8 cellular contexts compared by ENCODE assay signal in the genomic region with DNA sequence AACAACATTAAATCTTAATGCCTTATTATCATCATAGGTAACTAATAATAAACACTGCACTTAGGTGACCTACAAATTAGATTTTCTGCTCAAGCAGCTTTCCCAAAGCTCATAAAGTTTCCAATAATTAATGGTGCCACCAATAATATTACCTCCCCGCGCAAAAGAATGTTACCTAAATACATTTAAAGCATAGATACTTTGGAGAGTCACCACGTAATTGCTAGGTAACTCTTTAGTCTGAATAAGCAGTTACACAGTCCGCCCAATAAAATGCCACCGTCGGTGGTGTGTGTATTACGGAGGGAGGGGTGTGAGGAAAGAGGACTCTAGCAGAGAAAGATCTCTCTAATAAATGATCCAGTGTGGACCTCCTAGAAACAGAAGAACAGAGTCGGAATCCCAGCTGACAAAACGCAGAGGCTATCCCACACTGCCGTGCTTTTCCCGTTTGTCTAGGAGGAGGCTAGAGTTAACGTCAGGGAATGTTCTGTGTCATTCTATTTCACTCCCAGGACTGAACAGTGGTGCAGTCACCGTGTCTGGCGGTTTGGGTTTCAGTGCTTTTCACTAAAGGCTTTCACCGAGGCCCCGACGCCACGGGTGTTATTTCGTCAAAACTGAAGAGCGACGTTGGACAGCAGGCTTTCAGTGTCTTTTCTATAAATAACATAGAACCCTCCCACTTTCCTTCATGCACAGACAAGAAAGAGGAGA. TPM values are rescaled to one million over a fixed set of nuclear protein-coding genes. Genes with fewer than 3 reads are reported as not detected.
DNase-seq lines count a peak whose midpoint lies in the region; ATAC-seq and TF ChIP-seq lines count a peak whose summit lies in the region.

No MANE protein-coding gene starts in this region.

- H3K79me1 ChIP-seq in mesendoderm (ENCODE audit: low read length) = no peaks in the 10 kb centered on the region

- H3K4me3 ChIP-seq in endocrine pancreas (ENCODE audit: control insufficient read depth, insufficient read depth, low read length) (peak overlapping the region; percentile 85), mesendoderm (ENCODE audit: low read length) (peak overlapping the region; percentile 83)

- DNase-seq in NCI-H1436 (lab: John Stamatoyannopoulos, UW) = peak; percentile 12
- DNase-seq in NCI-H1436 treated with DMSO at 0.1 percent for 48 hours (lab: John Stamatoyannopoulos, UW) = no peak
- DNase-seq in NCI-H345 (lab: John Stamatoyannopoulos, UW) = peak; percentile 51
- DNase-seq in activated CD8-positive, alpha-beta T cell treated with anti-CD3 and anti-CD28 coated beads for 36 hours = peak; percentile 68
- DNase-seq in mesendoderm = peak; percentile 16
- peak; percentile 16 for DNase-seq in stimulated activated CD8-positive, alpha-beta memory T cell treated with anti-CD3 and anti-CD28 coated beads, Interleukin-15, amount 100 ng/mL, for 24 hours (ENCODE audit: low read depth)

- no peak overlapping the region for H2AK5ac ChIP-seq in mesendoderm (ENCODE audit: low read length)

- peaks cover 9% of the 10 kb centered on the region for H3K36me3 Mint-ChIP-seq in activated CD8-positive, alpha-beta T cell treated with anti-CD3 and anti-CD28 coated beads for 36 hours (ENCODE audit: low read depth)

- peak overlapping the region; percentile 93 for H3K27ac Mint-ChIP-seq in activated CD8-positive, alpha-beta T cell treated with anti-CD3 and anti-CD28 coated beads for 36 hours

- H3K9me3 ChIP-seq in endocrine pancreas (ENCODE audit: control insufficient read depth, low read length) = no peaks in the 10 kb centered on the region

- H4K8ac ChIP-seq in mesendoderm (ENCODE audit: low read depth, low read length) = no peak overlapping the region

- peak overlapping the region; percentile 93 for H3K4me2 ChIP-seq in mesendoderm (ENCODE audit: low read length)

- H3K36me3 ChIP-seq in endocrine pancreas (ENCODE audit: control insufficient read depth, insufficient read depth, low read length) (no peaks in the 10 kb centered on the region), mesendoderm (ENCODE audit: control insufficient read depth, insufficient read depth, low read length) (no peaks in the 10 kb centered on the region)

- H3K4me1 ChIP-seq in endocrine pancreas (ENCODE audit: control insufficient read depth, insufficient read depth, low read length) (peaks cover 6% of the 10 kb centered on the region), mesendoderm (ENCODE audit: control insufficient read depth, low read depth, low read length) (peaks cover 2% of the 10 kb centered on the region)

- intact Hi-C loops in activated CD8-positive, alpha-beta T cell treated with anti-CD3 and anti-CD28 coated beads for 36 hours (cut with micrococcal nuclease) = no loop called here

- peak overlapping the region; percentile 95 for H3K56ac ChIP-seq in mesendoderm (ENCODE audit: low read length)

- ATAC-seq in HG02973 (IDR thresholded peaks at IDR 0.05; ENCODE audit: unreplicated experiment) = peak; percentile 34
- ATAC-seq in activated CD8-positive, alpha-beta T cell treated with anti-CD3 and anti-CD28 coated beads for 36 hours = peak; percentile 66

- H3K9me3 Mint-ChIP-seq in activated CD8-positive, alpha-beta T cell treated with anti-CD3 and anti-CD28 coated beads for 36 hours = no peaks in the 10 kb centered on the region

- no peak overlapping the region for H3K4ac ChIP-seq in mesendoderm (ENCODE audit: low read depth, low read length)

- H4K5ac ChIP-seq in mesendoderm (ENCODE audit: low read length) = no peak overlapping the region

- no peak overlapping the region for H3K18ac ChIP-seq in mesendoderm (ENCODE audit: low read length)

- no peak overlapping the region for H2BK120ac ChIP-seq in mesendoderm (ENCODE audit: low read depth, low read length)

- peak overlapping the region; percentile 79 for H3K4me3 Mint-ChIP-seq in activated CD8-positive, alpha-beta T cell treated with anti-CD3 and anti-CD28 coated beads for 36 hours

- no peak for TF ChIP-seq CTCF in activated CD8-positive, alpha-beta T cell treated with anti-CD3 and anti-CD28 coated beads for 36 hours (IDR thresholded peaks at IDR 0.05)

- H2BK15ac ChIP-seq in mesendoderm (replicated peaks; ENCODE audit: low read depth) = no peak overlapping the region

- no peak overlapping the region for H3K23ac ChIP-seq in mesendoderm (ENCODE audit: low read length)

- H3K27me3 Mint-ChIP-seq in activated CD8-positive, alpha-beta T cell treated with anti-CD3 and anti-CD28 coated beads for 36 hours = no peaks in the 10 kb centered on the region

- no peak overlapping the region for H3K27ac ChIP-seq in mesendoderm (ENCODE audit: low read depth, low read length)

- H2BK5ac ChIP-seq in mesendoderm (ENCODE audit: low read length) = no peak overlapping the region

- POLR2A ChIA-PET in activated CD8-positive, alpha-beta T cell treated with anti-CD3 and anti-CD28 coated beads for 36 hours (lab: Charles Lee) = interaction anchor here (0.6 to 1.3 kb wide), 7 partner anchors 14 to 255 kb away, joined by 3 to 6 read pairs (median 3); no protein-coding TSS in a partner anchor

- whole genome bisulfite sequencing in mesendoderm (ENCODE audit: extremely low coverage, insufficient coverage, low lambda C conversion rate) = no CpG with 5 or more reads among the region's 21 CpGs

- H3K9ac ChIP-seq in endocrine pancreas (ENCODE audit: control insufficient read depth, insufficient read depth, low read length) = peak overlapping the region; percentile 95
- H3K9ac ChIP-seq in mesendoderm (ENCODE audit: low read length) = peak overlapping the region; percentile 90

- H3K27me3 ChIP-seq in endocrine pancreas (ENCODE audit: control insufficient read depth, insufficient read depth, low read length) = no peaks in the 10 kb centered on the region
- no peaks in the 10 kb centered on the region for H3K27me3 ChIP-seq in mesendoderm (ENCODE audit: insufficient read depth, low read length, poor library complexity)

- H3K4me1 Mint-ChIP-seq in activated CD8-positive, alpha-beta T cell treated with anti-CD3 and anti-CD28 coated beads for 36 hours (ENCODE audit: low read depth) = peaks cover 22% of the 10 kb centered on the region

- H3K79me2 ChIP-seq in mesendoderm (ENCODE audit: control insufficient read depth, insufficient read depth, low read length) = no peaks in the 10 kb centered on the region

- CTCF ChIA-PET in activated CD8-positive, alpha-beta T cell treated with anti-CD3 and anti-CD28 coated beads for 36 hours (lab: Charles Lee) = interaction anchor here (1.0 to 1.5 kb wide), 7 partner anchors 17 to 210 kb away, joined by 3 to 9 read pairs (median 4); no protein-coding TSS in a partner anchor

RNA-seq across cellular contexts. Expression of gene RNFT1, which starts 0.6 kb away (rescaled TPM):
- 10 to 100 TPM; 20.7 to 23.7 TPM for total RNA-seq in activated CD8-positive, alpha-beta T cell treated with anti-CD3 and anti-CD28 coated beads for 36 hours
- 5.3 TPM for polyA plus RNA-seq in mesendoderm (2013, experiment 1 of 2)
- 5.7 TPM for polyA plus RNA-seq in mesendoderm (2013, experiment 2 of 2)
